In the genomic region with DNA sequence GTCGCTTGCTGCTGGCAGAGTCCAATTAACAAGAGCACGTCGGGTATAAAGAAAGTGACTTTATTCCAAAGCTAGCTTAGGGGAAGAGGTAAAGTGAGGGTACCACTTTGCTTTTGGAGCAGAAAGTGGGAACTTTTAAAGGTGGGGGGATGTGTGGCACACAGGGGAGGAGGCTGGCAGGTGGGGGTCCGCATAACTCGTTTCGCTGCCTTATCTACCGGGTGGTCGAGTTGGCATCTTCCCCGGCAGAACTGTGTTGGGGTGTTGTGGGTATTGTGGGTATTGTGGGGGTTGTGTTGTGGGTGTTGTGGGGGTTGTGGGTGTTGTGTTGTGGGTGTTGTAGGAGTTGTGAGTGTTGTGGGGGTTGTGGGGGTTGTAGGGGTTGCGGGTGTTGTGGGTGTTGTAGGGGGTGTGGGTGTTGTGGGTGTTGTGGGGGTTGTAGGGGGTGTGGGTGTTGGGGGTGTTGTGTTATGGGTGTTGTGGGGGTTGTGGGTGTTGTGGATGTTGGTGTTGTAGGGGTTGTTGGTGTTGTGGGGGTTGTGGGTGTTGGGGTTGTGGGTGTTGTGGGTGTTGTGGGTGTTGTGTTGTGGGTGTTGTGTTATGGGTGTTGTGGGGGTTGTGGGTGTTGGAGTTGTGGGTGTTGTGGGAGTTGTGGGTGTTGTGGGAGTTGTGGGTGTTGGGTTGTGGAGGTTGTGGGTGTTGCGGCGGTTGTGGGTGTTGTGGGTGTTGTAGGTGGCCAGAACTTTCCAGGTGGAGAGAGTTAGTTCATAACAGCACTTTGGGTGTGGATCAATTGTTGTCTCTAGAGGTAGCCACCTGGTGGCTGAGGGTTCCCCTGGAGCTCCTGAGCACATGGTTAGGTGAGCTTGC, we compare ENCODE assay signal across 8 cellular contexts. TPM values are rescaled to one million over a fixed set of nuclear protein-coding genes. Genes with fewer than 3 reads are reported as not detected.
DNase-seq lines count a peak whose midpoint lies in the region; ATAC-seq and TF ChIP-seq lines count a peak whose summit lies in the region.

No MANE protein-coding gene starts in this region.

- H3K4me3 ChIP-seq in LNCaP clone FGC (ENCODE audit: low read depth, low read length) = no peak overlapping the region
- H3K4me3 ChIP-seq in right cardiac atrium (ENCODE audit: low read length) = no peak overlapping the region

- CTCF ChIA-PET in CD4-positive, alpha-beta T cell (lab: Charles Lee) = interaction anchor here (0.8 to 2.5 kb wide), 3 partner anchors 21 to 54 kb away, joined by 3 to 9 read pairs (median 3); no protein-coding TSS in a partner anchor

- peak in 1 of 10 experiments; percentile 18 for DNase-seq in CD4-positive, alpha-beta T cell
- DNase-seq in LNCaP clone FGC (ENCODE audit: low read depth) = no peak
- peak; percentile 51 to 56 for DNase-seq in activated T-cell treated with anti-CD3 and anti-CD28 coated beads, Interleukin-2, amount 50 U/mL, for 48 hours
- no peak for DNase-seq in naive B cell
- no peak for DNase-seq in SW480 (ENCODE audit: low spot score)
- DNase-seq in right cardiac atrium = no peak

- peak overlapping the region; percentile 85 for H3K4me3 Mint-ChIP-seq in CD4-positive, alpha-beta T cell
- peak overlapping the region; percentile 80 to 96 (median 90) for H3K4me3 Mint-ChIP-seq in naive B cell

- no peaks in the 10 kb centered on the region for H3K27me3 ChIP-seq in CD4-positive, alpha-beta T cell (ENCODE audit: control insufficient read depth, insufficient read depth, low read length)
- H3K27me3 ChIP-seq in right cardiac atrium (ENCODE audit: control insufficient read depth, insufficient read depth) = no peaks in the 10 kb centered on the region

- no peak for ATAC-seq in CD4-positive, alpha-beta T cell (ENCODE audit: poor library complexity)
- ATAC-seq in naive B cell (ENCODE audit: low read depth in 2 of 2) = no peak
- ATAC-seq in HG03108 (IDR thresholded peaks at IDR 0.05; ENCODE audit: unreplicated experiment) = no peak
- no peak for ATAC-seq in right cardiac atrium
- no peak for ATAC-seq in GM21360 (IDR thresholded peaks at IDR 0.05; ENCODE audit: unreplicated experiment)

- intact Hi-C loops in CD4-positive, alpha-beta T cell (cut with DNase I, micrococcal nuclease) = loop anchor here (1.0 to 5.0 kb wide), 3 partner anchors 50 to 107 kb away; a partner anchor contains a TSS
- intact Hi-C loops in right cardiac atrium (cut with DNase I) = no loop called here

- 79% methylated on average over 12 of the region's 12 CpGs for WGBS in right cardiac atrium

- H3K27me3 Mint-ChIP-seq in CD4-positive, alpha-beta T cell = no peaks in the 10 kb centered on the region
- H3K27me3 Mint-ChIP-seq in naive B cell = no peaks in the 10 kb centered on the region

- H3K4me1 ChIP-seq in right cardiac atrium (ENCODE audit: control insufficient read depth, insufficient read depth, low read length) = peaks cover 13% of the 10 kb centered on the region

- H3K27ac Mint-ChIP-seq in CD4-positive, alpha-beta T cell = peak overlapping the region; percentile 95
- H3K27ac Mint-ChIP-seq in naive B cell = peak overlapping the region in 4 of 6 donors; percentile 67 to 94 (median 88)

- peaks cover 2% of the 10 kb centered on the region for H3K9me3 Mint-ChIP-seq in CD4-positive, alpha-beta T cell
- H3K9me3 Mint-ChIP-seq in naive B cell = peaks cover 0 to 5% (median 2%) of the 10 kb centered on the region in 7 donors

- H3K4me1 Mint-ChIP-seq in CD4-positive, alpha-beta T cell (ENCODE audit: low read depth) = peaks cover 75% of the 10 kb centered on the region
- peaks cover 40 to 65% (median 65%) of the 10 kb centered on the region in 3 donors for H3K4me1 Mint-ChIP-seq in naive B cell

- H3K9me3 ChIP-seq in CD4-positive, alpha-beta T cell (ENCODE audit: control insufficient read depth, low read length) = peaks cover 4% of the 10 kb centered on the region
- no peaks in the 10 kb centered on the region for H3K9me3 ChIP-seq in right cardiac atrium (ENCODE audit: control insufficient read depth, low read length)

- no peak for TF ChIP-seq CTCF in CD4-positive, alpha-beta T cell (IDR thresholded peaks at IDR 0.05)
- peak; percentile 11; the same call in 1 of the 2 replicates for TF ChIP-seq CTCF in LNCaP clone FGC (IDR thresholded peaks at IDR 0.05; ENCODE audit: control insufficient read depth, extremely low read depth, insufficient read depth)

- peak overlapping the region; percentile 87 for H3K27ac ChIP-seq in CD4-positive, alpha-beta T cell (ENCODE audit: low read depth, low read length)
- no peak overlapping the region for H3K27ac ChIP-seq in right cardiac atrium (ENCODE audit: low read length)

- POLR2A ChIA-PET in CD4-positive, alpha-beta T cell (lab: Charles Lee) = interaction anchor here (0.6 to 1.0 kb wide), 5 partner anchors 21 to 57 kb away, joined by 3 to 7 read pairs (median 3); no protein-coding TSS in a partner anchor

- peaks cover 17% of the 10 kb centered on the region for H3K36me3 Mint-ChIP-seq in CD4-positive, alpha-beta T cell (ENCODE audit: low read depth)
- H3K36me3 Mint-ChIP-seq in naive B cell = peaks cover under 1% of the 10 kb centered on the region in 2 donors

RNA-seq across cellular contexts. Expression of a gene that starts 52.7 kb away (rescaled TPM):
- total RNA-seq in CD4-positive, alpha-beta T cell = 10 to 100 TPM; 40.8 to 43.4 TPM
- polyA plus RNA-seq in naive B cell (ENCODE audit: low read depth in 6 of 6) (10 to 100 TPM in 2 of 6 donors, 1 to 10 TPM in 4; 6.4 to 11.9 (median 8.1) TPM), right cardiac atrium (32.0 TPM)
- total RNA-seq in right cardiac atrium = 10 to 100 TPM; 50.6 to 71.1 (median 62.5) TPM

Comparison
In these comparisons a context has a peak if more than half of its experiments do, and no peak if none do; other contexts are left out.
1. DNase-seq: peak in activated T-cell treated with anti-CD3 and anti-CD28 coated beads, Interleukin-2, amount 50 U/mL, for 48 hours (2 of 2); none in LNCaP clone FGC (single experiment), naive B cell (single experiment), SW480 (single experiment) and right cardiac atrium (0 of 3).
2. intact Hi-C loops: an anchor here in CD4-positive, alpha-beta T cell (1.0 to 5.0 kb wide); none called in right cardiac atrium.